Comparison of ENCODE assay signal across 9 cellular contexts in the genomic region with DNA sequence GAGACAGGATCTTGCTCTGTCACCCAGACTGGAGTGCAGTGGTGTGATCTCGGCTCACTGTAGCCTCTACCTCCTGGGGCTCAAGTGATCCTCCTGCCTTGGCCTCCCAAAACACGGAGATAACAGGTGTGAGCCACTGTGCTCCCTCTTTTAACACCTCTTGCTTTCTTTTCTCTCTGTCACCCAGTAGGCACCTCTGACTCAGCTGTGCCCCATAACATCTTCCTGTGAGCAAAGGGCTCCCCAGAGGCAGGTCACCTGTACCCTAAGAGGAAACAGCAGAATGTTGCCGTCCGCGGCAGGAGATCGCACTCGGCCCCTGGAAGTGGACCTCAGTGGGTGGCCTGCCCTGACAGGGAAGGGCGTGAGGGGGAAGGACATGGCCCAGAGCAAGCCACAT. TPM values are rescaled to one million over a fixed set of nuclear protein-coding genes. Genes with fewer than 3 reads are reported as not detected.
DNase-seq lines count a peak whose midpoint lies in the region; ATAC-seq and TF ChIP-seq lines count a peak whose summit lies in the region.
"Had no signal": no experiment of that assay in that cellular context is flagged by ENCODE, and none has a peak within 500 bp of the region (broad histone marks: within the 10 kb centered on the region; RNA-seq: fewer than 3 reads in every experiment).

No MANE protein-coding gene starts in this region.

- H3K4me3 Mint-ChIP-seq in activated T-cell treated with anti-CD3 and anti-CD28 coated beads, Interleukin-2, amount 50 U/mL, for 24 hours = peak overlapping the region; percentile 95
- H3K4me3 Mint-ChIP-seq in stimulated activated naive CD8-positive, alpha-beta T cell treated with anti-CD3 and anti-CD28 coated beads, Interleukin-15, Interleukin-2, amounts not matched to agents 100 ng/mL and 50 ng/mL, for 24 hours = peak overlapping the region; percentile 69

- H3K4me1 ChIP-seq in Peyer's patch (peaks cover 0 to 32% (median 9%) of the 10 kb centered on the region in 4 donors), mesendoderm (ENCODE audit: control insufficient read depth, low read depth, low read length) (no peaks in the 10 kb centered on the region), heart right ventricle (peaks cover 0 to 40% (median 0%) of the 10 kb centered on the region in 9 donors)

- no peaks in the 10 kb centered on the region for H3K27me3 ChIP-seq in Peyer's patch
- H3K27me3 ChIP-seq in mesendoderm (ENCODE audit: insufficient read depth, low read length, poor library complexity) = no peaks in the 10 kb centered on the region
- H3K27me3 ChIP-seq in heart right ventricle = peaks cover 0 to 22% (median 0%) of the 10 kb centered on the region in 7 donors

- H3K56ac ChIP-seq in mesendoderm (ENCODE audit: low read length) = peak overlapping the region; percentile 5

- no peaks in the 10 kb centered on the region for H3K79me2 ChIP-seq in mesendoderm (ENCODE audit: control insufficient read depth, insufficient read depth, low read length)

- H2BK5ac ChIP-seq in mesendoderm (ENCODE audit: low read length) = no peak overlapping the region

- no peak overlapping the region for H3K18ac ChIP-seq in mesendoderm (ENCODE audit: low read length)

- H3K36me3 Mint-ChIP-seq in activated T-cell treated with anti-CD3 and anti-CD28 coated beads, Interleukin-2, amount 50 U/mL, for 24 hours (ENCODE audit: low read depth) = peaks cover 30% of the 10 kb centered on the region
- H3K36me3 Mint-ChIP-seq in stimulated activated naive CD8-positive, alpha-beta T cell treated with anti-CD3 and anti-CD28 coated beads, Interleukin-15, Interleukin-2, amounts not matched to agents 100 ng/mL and 50 ng/mL, for 24 hours (ENCODE audit: low read depth) = no peaks in the 10 kb centered on the region

- no peak overlapping the region for H3K4me2 ChIP-seq in mesendoderm (ENCODE audit: low read length)

- no peak overlapping the region for H3K9ac ChIP-seq in mesendoderm (ENCODE audit: low read length)

- H3K27me3 Mint-ChIP-seq in activated T-cell treated with anti-CD3 and anti-CD28 coated beads, Interleukin-2, amount 50 U/mL, for 24 hours = no peaks in the 10 kb centered on the region
- no peaks in the 10 kb centered on the region for H3K27me3 Mint-ChIP-seq in stimulated activated naive CD8-positive, alpha-beta T cell treated with anti-CD3 and anti-CD28 coated beads, Interleukin-15, Interleukin-2, amounts not matched to agents 100 ng/mL and 50 ng/mL, for 24 hours

- H3K79me1 ChIP-seq in mesendoderm (ENCODE audit: low read length) = no peaks in the 10 kb centered on the region

- H2BK15ac ChIP-seq in mesendoderm (replicated peaks; ENCODE audit: low read depth) = no peak overlapping the region

- no peaks in the 10 kb centered on the region for H3K9me3 Mint-ChIP-seq in activated T-cell treated with anti-CD3 and anti-CD28 coated beads, Interleukin-2, amount 50 U/mL, for 24 hours
- H3K9me3 Mint-ChIP-seq in stimulated activated naive CD8-positive, alpha-beta T cell treated with anti-CD3 and anti-CD28 coated beads, Interleukin-15, Interleukin-2, amounts not matched to agents 100 ng/mL and 50 ng/mL, for 24 hours = no peaks in the 10 kb centered on the region

- no peak overlapping the region for H4K8ac ChIP-seq in mesendoderm (ENCODE audit: low read depth, low read length)

- no peak overlapping the region for H3K23ac ChIP-seq in mesendoderm (ENCODE audit: low read length)

- H3K9me3 ChIP-seq in Peyer's patch (no peaks in the 10 kb centered on the region), heart right ventricle (no peaks in the 10 kb centered on the region)
- H3K9me3 ChIP-seq: neutrophil had no signal

- H4K5ac ChIP-seq in mesendoderm (ENCODE audit: low read length) = no peak overlapping the region

- ATAC-seq in Right ventricle myocardium inferior (no peak), SK-N-SH treated with all-trans-retinoic acid at 6 μM for 48 hours (no peak), heart right ventricle (no peak)

- H3K27ac ChIP-seq in Peyer's patch = peak overlapping the region; percentile 22 to 80 (median 61)
- H3K27ac ChIP-seq in mesendoderm (ENCODE audit: low read depth, low read length) = no peak overlapping the region
- H3K27ac ChIP-seq in heart right ventricle = peak overlapping the region in 1 of 10 donors; percentile 86
- H3K27ac ChIP-seq: neutrophil had no signal

- no peak for TF ChIP-seq POLR2A in Peyer's patch (IDR thresholded peaks at IDR 0.05)

- no peak overlapping the region for H3K4ac ChIP-seq in mesendoderm (ENCODE audit: low read depth, low read length)

- peaks cover 54% of the 10 kb centered on the region for H3K4me1 Mint-ChIP-seq in activated T-cell treated with anti-CD3 and anti-CD28 coated beads, Interleukin-2, amount 50 U/mL, for 24 hours (ENCODE audit: low read depth)
- peaks cover 56% of the 10 kb centered on the region for H3K4me1 Mint-ChIP-seq in stimulated activated naive CD8-positive, alpha-beta T cell treated with anti-CD3 and anti-CD28 coated beads, Interleukin-15, Interleukin-2, amounts not matched to agents 100 ng/mL and 50 ng/mL, for 24 hours (ENCODE audit: low read depth)

- no CpG with 5 or more reads among the region's 8 CpGs for WGBS in mesendoderm (ENCODE audit: extremely low coverage, insufficient coverage, low lambda C conversion rate)
- 74 to 83% methylated on average over 8 of the region's 8 CpGs for WGBS in heart right ventricle, 2 donors

- peak in 2 of 3 donors; percentile 68 to 71 for DNase-seq in Peyer's patch
- DNase-seq in activated T-cell treated with anti-CD3 and anti-CD28 coated beads, Interleukin-2, amount 50 U/mL, for 24 hours = peak; percentile 57
- no peak for DNase-seq in mesendoderm
- DNase-seq in COLO668 (lab: John Stamatoyannopoulos, UW; ENCODE audit: unreplicated experiment) = no peak
- no peak for DNase-seq in Right ventricle myocardium inferior (ENCODE audit: missing footprints)
- DNase-seq in heart right ventricle = no peak

- H2AK5ac ChIP-seq in mesendoderm (ENCODE audit: low read length) = no peak overlapping the region

- peak overlapping the region in 1 of 4 donors; percentile 56 for H3K4me3 ChIP-seq in Peyer's patch
- no peak overlapping the region for H3K4me3 ChIP-seq in mesendoderm (ENCODE audit: low read length)
- H3K4me3 ChIP-seq in heart right ventricle = peak overlapping the region in 1 of 10 donors; percentile 53

- no peak for TF ChIP-seq CTCF in Peyer's patch (IDR thresholded peaks at IDR 0.05)
- TF ChIP-seq CTCF in heart right ventricle (IDR thresholded peaks at IDR 0.05) = no peak

- H2BK120ac ChIP-seq in mesendoderm (ENCODE audit: low read depth, low read length) = no peak overlapping the region

- peak overlapping the region; percentile 90 for H3K27ac Mint-ChIP-seq in activated T-cell treated with anti-CD3 and anti-CD28 coated beads, Interleukin-2, amount 50 U/mL, for 24 hours
- peak overlapping the region; percentile 79 for H3K27ac Mint-ChIP-seq in stimulated activated naive CD8-positive, alpha-beta T cell treated with anti-CD3 and anti-CD28 coated beads, Interleukin-15, Interleukin-2, amounts not matched to agents 100 ng/mL and 50 ng/mL, for 24 hours

- intact Hi-C loops in Right ventricle myocardium inferior (cut with DNase I) (no loop called here), heart right ventricle (cut with DNase I) (no loop called here)

- H3K36me3 ChIP-seq in Peyer's patch (peaks cover 0 to 5% (median 0%) of the 10 kb centered on the region in 3 donors), mesendoderm (ENCODE audit: control insufficient read depth, insufficient read depth, low read length) (peaks cover 2% of the 10 kb centered on the region), heart right ventricle (peaks cover 0 to 15% (median 3%) of the 10 kb centered on the region in 9 donors)

TF ChIP-seq in SK-N-SH treated with all-trans-retinoic acid at 6 μM for 48 hours, 23 proteins besides CTCF, POLR2A, EP300 and RAD21:
- TF ChIP-seq, protein P1, sequence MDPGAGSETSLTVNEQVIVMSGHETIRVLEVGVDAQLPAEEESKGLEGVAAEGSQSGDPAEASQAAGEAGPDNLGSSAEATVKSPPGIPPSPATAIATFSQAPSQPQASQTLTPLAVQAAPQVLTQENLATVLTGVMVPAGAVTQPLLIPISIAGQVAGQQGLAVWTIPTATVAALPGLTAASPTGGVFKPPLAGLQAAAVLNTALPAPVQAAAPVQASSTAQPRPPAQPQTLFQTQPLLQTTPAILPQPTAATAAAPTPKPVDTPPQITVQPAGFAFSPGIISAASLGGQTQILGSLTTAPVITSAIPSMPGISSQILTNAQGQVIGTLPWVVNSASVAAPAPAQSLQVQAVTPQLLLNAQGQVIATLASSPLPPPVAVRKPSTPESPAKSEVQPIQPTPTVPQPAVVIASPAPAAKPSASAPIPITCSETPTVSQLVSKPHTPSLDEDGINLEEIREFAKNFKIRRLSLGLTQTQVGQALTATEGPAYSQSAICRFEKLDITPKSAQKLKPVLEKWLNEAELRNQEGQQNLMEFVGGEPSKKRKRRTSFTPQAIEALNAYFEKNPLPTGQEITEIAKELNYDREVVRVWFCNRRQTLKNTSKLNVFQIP (CRISPR knock-in tag; IDR thresholded peaks at IDR 0.05; ENCODE audit: borderline replicate concordance, low read depth) = no peak
- TF ChIP-seq OSR1 (CRISPR knock-in tag; IDR thresholded peaks at IDR 0.05) = no peak
- TF ChIP-seq RARB (CRISPR knock-in tag; IDR thresholded peaks at IDR 0.05) = no peak
- no peak for TF ChIP-seq ESRRG (CRISPR knock-in tag; IDR thresholded peaks at IDR 0.05)
- no peak for TF ChIP-seq ARNTL (CRISPR knock-in tag; IDR thresholded peaks at IDR 0.05; ENCODE audit: borderline replicate concordance, low read depth)
- TF ChIP-seq ZNF8 (CRISPR knock-in tag; IDR thresholded peaks at IDR 0.05) = no peak
- TF ChIP-seq CSDC2 (CRISPR knock-in tag; IDR thresholded peaks at IDR 0.05) = no peak
- TF ChIP-seq SNAI2 (CRISPR knock-in tag; IDR thresholded peaks at IDR 0.05) = no peak
- no peak for TF ChIP-seq ZC3H10 (CRISPR knock-in tag; IDR thresholded peaks at IDR 0.05)
- TF ChIP-seq BACH2 (CRISPR knock-in tag; IDR thresholded peaks at IDR 0.05; ENCODE audit: borderline replicate concordance) = no peak
- TF ChIP-seq TCF4 (CRISPR knock-in tag; IDR thresholded peaks at IDR 0.05; ENCODE audit: borderline replicate concordance) = no peak

RNA-seq across cellular contexts. Expression of a gene that starts 0.9 kb away (rescaled TPM):
- total RNA-seq in Peyer's patch (10 to 100 TPM in 1 of 4 donors, 1 to 10 TPM in 3; 4.4 to 32.2 (median 7.3) TPM), Right ventricle myocardium inferior (1.0 TPM), heart right ventricle (1 to 10 TPM in 6 of 10 donors, under 1 TPM in 4; 0.42 to 2.5 (median 1.1) TPM)
- polyA plus RNA-seq in mesendoderm (2013, experiment 1 of 2) = 0.25 TPM
- 0.20 TPM for polyA plus RNA-seq in mesendoderm (2013, experiment 2 of 2)
- under 1 TPM; 0.26 to 0.88 TPM for polyA plus RNA-seq in heart right ventricle

RNA-seq across cellular contexts. Expression of a gene that starts 33.3 kb away (rescaled TPM):
- total RNA-seq in Peyer's patch (10 to 100 TPM in 3 of 4 donors, 1 to 10 TPM in 1; 6.5 to 13.4 (median 12.8) TPM), Right ventricle myocardium inferior (3.3 TPM), heart right ventricle (1 to 10 TPM; 2.4 to 3.6 (median 2.9) TPM)
- polyA plus RNA-seq in mesendoderm (2013, experiment 1 of 2) = 4.6 TPM
- polyA plus RNA-seq in mesendoderm (2013, experiment 2 of 2) = 4.7 TPM
- 1 to 10 TPM; 1.1 to 4.4 TPM for polyA plus RNA-seq in heart right ventricle

Comparison
In these comparisons a context has a peak if more than half of its experiments do, and no peak if none do; other contexts are left out.
1. DNase-seq: peak in Peyer's patch (2 of 3) and activated T-cell treated with anti-CD3 and anti-CD28 coated beads, Interleukin-2, amount 50 U/mL, for 24 hours (single experiment); none in mesendoderm (single experiment), COLO668 (single experiment), Right ventricle myocardium inferior (single experiment) and heart right ventricle (0 of 2).